Comparison of ENCODE assay signal across 28 cellular contexts in genomic region chr16:35410438-35410837, GRCh38.
"Had no signal": no experiment of that assay in that cellular context is flagged by ENCODE, and none has a peak within 500 bp of the region (broad histone marks: within the 10 kb centered on the region; RNA-seq: fewer than 3 reads in every experiment).

No MANE protein-coding gene starts in this region.

- FAIRE-seq: colon, endometrium, endothelial cell of umbilical vein, frontal cortex had no signal

- H3K27me3 ChIP-seq: colonic mucosa, esophagus muscularis mucosa, esophagus squamous epithelium, foreskin keratinocyte, gastrocnemius medialis, gastroesophageal sphincter, heart left ventricle, heart right ventricle had no signal

- H3K4me1 ChIP-seq: colonic mucosa, esophagus muscularis mucosa, esophagus squamous epithelium, foreskin keratinocyte, gastrocnemius medialis, gastroesophageal sphincter, heart left ventricle, heart right ventricle had no signal

- H3K27ac ChIP-seq: colonic mucosa, coronary artery, dorsolateral prefrontal cortex, epithelial cell of prostate, esophagus muscularis mucosa, esophagus squamous epithelium, foreskin keratinocyte, gastrocnemius medialis, gastroesophageal sphincter, heart left ventricle, heart right ventricle had no signal

- H3K4me3 ChIP-seq: colonic mucosa, coronary artery, dorsolateral prefrontal cortex, esophagus muscularis mucosa, esophagus squamous epithelium, gastrocnemius medialis, gastroesophageal sphincter, heart left ventricle, heart right ventricle had no signal

- H3K9me3 ChIP-seq: colonic mucosa, gastrocnemius medialis had no signal

- DNase-seq: colonic mucosa; cortex of kidney; dermis blood vessel endothelial cell; dorsolateral prefrontal cortex; effector CD4-positive, alpha-beta T cell; effector CD8-positive, alpha-beta T cell; effector memory CD4-positive, alpha-beta T cell; effector memory CD8-positive, alpha-beta T cell; endodermal cell; erythroblast; esophagus squamous epithelium; foreskin fibroblast; foreskin keratinocyte; foreskin melanocyte; gastrocnemius medialis; glutamatergic neuron; head of caudate nucleus; heart left ventricle; heart right ventricle had no signal

- ATAC-seq: effector memory CD8-positive, alpha-beta T cell; esophagus mucosa; foreskin keratinocyte; gastrocnemius medialis; gastroesophageal sphincter; heart left ventricle; heart right ventricle had no signal

- H3K36me3 ChIP-seq: colonic mucosa, esophagus muscularis mucosa, esophagus squamous epithelium, gastrocnemius medialis, gastroesophageal sphincter, heart left ventricle, heart right ventricle had no signal
